Comparison of ENCODE assay signal across 16 cellular contexts in genomic region chrY:19637651-19638347, GRCh38.
"Had no signal": no experiment of that assay in that cellular context is flagged by ENCODE, and none has a peak within 500 bp of the region (broad histone marks: within the 10 kb centered on the region; RNA-seq: fewer than 3 reads in every experiment).

No MANE protein-coding gene starts in this region.

- DNase-seq: activated CD4-positive, alpha-beta T cell treated with anti-CD3 and anti-CD28 coated beads for 1 hour; activated CD4-positive, alpha-beta T cell treated with anti-CD3 and anti-CD28 coated beads, Interleukin-2, amount 50 U/mL, for 4 hours; activated naive CD4-positive, alpha-beta T cell treated with Interleukin-2 at 50 U/mL for 16 hours; activated T-cell treated with anti-CD3 and anti-CD28 coated beads for 4 hours; cortex of kidney; effector CD4-positive, alpha-beta T cell; esophagus squamous epithelium; hypothalamus; left ventricle myocardium inferior; mesenchymal stem cell; naive thymus-derived CD8-positive, alpha-beta T cell; pancreas; stimulated activated CD4-positive, alpha-beta T cell treated with anti-CD3 and anti-CD28 coated beads, Interleukin-1b, Interleukin-23, amount 100 ng/mL, for 48 hours; thyroid gland had no signal

- H3K4me1 ChIP-seq: esophagus squamous epithelium, left ventricle myocardium inferior, pancreas, thyroid gland had no signal

- H3K36me3 ChIP-seq: esophagus squamous epithelium, left ventricle myocardium inferior, pancreas, thyroid gland had no signal

- ATAC-seq: naive thymus-derived CD8-positive, alpha-beta T cell; pancreas; stimulated activated memory B cell treated with anti-CD40 and anti-IgM and Interleukin-4, amounts not matched to agents 10 μg/mL and 1 μg/mL and 100 μg/mL, for 72 hours had no signal

- H3K27ac ChIP-seq: esophagus squamous epithelium, left ventricle myocardium inferior, pancreas, thyroid gland, VCaP had no signal

- H3K9me3 ChIP-seq: esophagus squamous epithelium, left ventricle myocardium inferior, pancreas, thyroid gland had no signal

- H3K4me3 ChIP-seq: esophagus squamous epithelium, left ventricle myocardium inferior, pancreas, thyroid gland had no signal

- H3K27me3 ChIP-seq: esophagus squamous epithelium, pancreas, thyroid gland had no signal
